In genomic region chr9:112819635-112820496, GRCh38 we compare ENCODE assay signal across 8 cellular contexts.
DNase-seq lines count a peak whose midpoint lies in the region; ATAC-seq and TF ChIP-seq lines count a peak whose summit lies in the region.

No MANE protein-coding gene starts in this region.

- no peaks in the 10 kb centered on the region for H3K9me2 ChIP-seq in GM23248 (ENCODE audit: insufficient read depth)

- intact Hi-C loops in heart left ventricle (cut with DNase I) = loop anchor here in 8 of 10 donors (1.0 to 10.0 kb wide), 7 partner anchors 65 to 725 kb away; partner anchors contain the start of genes INIP (in 5 of the 8) and SNX30 (in 2 of the 8)
- intact Hi-C loops in gastrocnemius medialis (cut with DNase I; ENCODE audit: low total_unique reads) = loop anchor here (1.0 to 10.0 kb wide), 3 partner anchors 102 to 735 kb away; partner anchors contain the start of gene INIP

- peaks cover 41% of the 10 kb centered on the region for H3K79me2 ChIP-seq in GM23248 (ENCODE audit: insufficient read depth)

- no peak overlapping the region for H3K4me3 ChIP-seq in GM23248
- H3K4me3 ChIP-seq in WI38 (ENCODE audit: low read depth, low read length) = no peak overlapping the region
- no peak overlapping the region for H3K4me3 ChIP-seq in heart left ventricle
- H3K4me3 ChIP-seq in gastrocnemius medialis = no peak overlapping the region

- no peaks in the 10 kb centered on the region for H3K27me3 ChIP-seq in GM23248 (replicated peaks; ENCODE audit: insufficient read depth)
- no peaks in the 10 kb centered on the region for H3K27me3 ChIP-seq in heart left ventricle
- H3K27me3 ChIP-seq in gastrocnemius medialis = no peaks in the 10 kb centered on the region

- H3F3A ChIP-seq in GM23248 (ENCODE audit: insufficient read depth) = peaks cover 52% of the 10 kb centered on the region

- TF ChIP-seq CTCF in WI38 (IDR thresholded peaks at IDR 0.05; ENCODE audit: low read depth, low read length) (peak; percentile 46; the same call in 1 of the 2 replicates), heart left ventricle (IDR thresholded peaks at IDR 0.05) (peak; percentile 54 to 80 (median 66)), gastrocnemius medialis (IDR thresholded peaks at IDR 0.05 in 4 of 5, conservative IDR thresholded peaks at IDR 0.05 in 1 of 5) (peak; percentile 55 to 78 (median 70))

- DNase-seq in DMS 273 (lab: John Stamatoyannopoulos, UW; ENCODE audit: unreplicated experiment) (peak; percentile 81), DMS 273 treated with DMSO at 0.1 percent for 48 hours (lab: John Stamatoyannopoulos, UW) (no peak), GM23248 (peak; percentile 85), NCI-H1694 (lab: John Stamatoyannopoulos, UW) (peak; percentile 67), heart left ventricle (peak in 4 of 5 donors; percentile 54 to 75 (median 63)), gastrocnemius medialis (peak; percentile 50 to 76)

- TF ChIP-seq POLR2A in heart left ventricle (IDR thresholded peaks at IDR 0.05) (no peak), gastrocnemius medialis (IDR thresholded peaks at IDR 0.05) (no peak)

- H3K27ac ChIP-seq in GM23248 (peak overlapping the region; percentile 52), heart left ventricle (peak overlapping the region in 2 of 12 donors; percentile 16 to 20), gastrocnemius medialis (peak overlapping the region in 3 of 4 donors; percentile 26 to 50 (median 47))

- no peak overlapping the region for H2AFZ ChIP-seq in GM23248

- 52 to 55% methylated on average over 7 of the region's 7 CpGs for WGBS in GM23248 (ENCODE audit: low coverage in 1 of 2, low lambda C conversion rate in 2 of 2, missing lambda C conversion rate in 2 of 2), 2 experiments
- WGBS in heart left ventricle, 4 donors = 40 to 51% (median 47%) methylated on average over 7 of the region's 7 CpGs

- no peaks in the 10 kb centered on the region for H3K9me3 ChIP-seq in GM23248 (ENCODE audit: low read depth)
- H3K9me3 ChIP-seq in heart left ventricle = no peaks in the 10 kb centered on the region
- no peaks in the 10 kb centered on the region for H3K9me3 ChIP-seq in gastrocnemius medialis

- in situ Hi-C loops in GM23248 (cut with MboI) = no loop called here
- in situ Hi-C loops in gastrocnemius medialis (cut with MboI; ENCODE audit: low sequenced_read_pairs in 4 of 4) = loop anchor here in 2 of 4 donors (25.0 kb wide), 1 partner anchor 733 kb away; no protein-coding TSS in a partner anchor

- H3K4me1 ChIP-seq in GM23248 (ENCODE audit: insufficient read depth) = peaks cover 44% of the 10 kb centered on the region
- H3K4me1 ChIP-seq in heart left ventricle = peaks cover 0 to 24% (median 7%) of the 10 kb centered on the region in 12 donors
- H3K4me1 ChIP-seq in gastrocnemius medialis = peaks cover 3 to 5% of the 10 kb centered on the region in 2 donors

- peak overlapping the region; percentile 28 for H3K4me2 ChIP-seq in GM23248 (ENCODE audit: unreplicated experiment)

- no peak overlapping the region for H3K9ac ChIP-seq in GM23248

- peak; percentile 89 to 98 (median 98) for ATAC-seq in heart left ventricle
- ATAC-seq in gastrocnemius medialis = peak; percentile 97 to 99
- ATAC-seq in GM21717 (IDR thresholded peaks at IDR 0.05; ENCODE audit: unreplicated experiment) = no peak

- H3K36me3 ChIP-seq in GM23248 (ENCODE audit: low read depth) (no peaks in the 10 kb centered on the region), heart left ventricle (peaks cover 0 to 13% (median 0%) of the 10 kb centered on the region in 9 donors), gastrocnemius medialis (no peaks in the 10 kb centered on the region)

- no peaks in the 10 kb centered on the region for H4K20me1 ChIP-seq in GM23248 (ENCODE audit: insufficient read depth)
